ENCODE assay signal across 1 cellular context in the genomic region with DNA sequence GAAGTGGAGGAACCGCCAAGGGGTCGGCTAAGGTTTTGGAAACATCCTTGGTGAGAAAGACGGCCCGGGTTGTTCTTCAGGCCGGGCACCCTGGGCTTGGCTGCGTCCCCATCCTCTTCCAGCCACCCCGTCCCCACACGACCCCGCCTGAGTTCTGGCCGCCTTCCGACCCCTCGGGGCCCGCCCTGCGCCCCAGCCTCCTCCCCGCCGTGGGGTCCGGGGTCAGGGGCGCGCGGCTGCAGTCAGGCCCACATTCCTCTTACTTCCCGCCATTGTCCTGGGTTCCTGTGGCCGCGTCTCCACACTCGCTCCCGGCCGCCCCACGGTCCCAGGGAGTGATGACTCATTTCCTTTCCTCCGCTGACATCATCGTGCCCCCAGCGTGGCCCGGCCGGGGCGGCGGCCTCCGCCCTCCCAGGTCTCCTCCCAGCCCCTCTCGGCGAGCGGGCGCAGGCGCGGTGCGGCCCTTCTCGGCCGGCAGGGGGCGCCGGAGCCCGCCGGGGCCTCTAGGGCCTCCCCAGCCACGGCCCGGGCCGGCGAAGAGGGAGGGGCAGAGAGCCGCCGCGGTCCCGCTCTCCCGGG.
TF ChIP-seq lines count a peak whose summit lies in the region.

No MANE protein-coding gene starts in this region.

TF ChIP-seq in HepG2, 621 proteins besides CTCF, POLR2A, EP300 and RAD21 (continued from another document and continues in another):
- TF ChIP-seq, protein P1, sequence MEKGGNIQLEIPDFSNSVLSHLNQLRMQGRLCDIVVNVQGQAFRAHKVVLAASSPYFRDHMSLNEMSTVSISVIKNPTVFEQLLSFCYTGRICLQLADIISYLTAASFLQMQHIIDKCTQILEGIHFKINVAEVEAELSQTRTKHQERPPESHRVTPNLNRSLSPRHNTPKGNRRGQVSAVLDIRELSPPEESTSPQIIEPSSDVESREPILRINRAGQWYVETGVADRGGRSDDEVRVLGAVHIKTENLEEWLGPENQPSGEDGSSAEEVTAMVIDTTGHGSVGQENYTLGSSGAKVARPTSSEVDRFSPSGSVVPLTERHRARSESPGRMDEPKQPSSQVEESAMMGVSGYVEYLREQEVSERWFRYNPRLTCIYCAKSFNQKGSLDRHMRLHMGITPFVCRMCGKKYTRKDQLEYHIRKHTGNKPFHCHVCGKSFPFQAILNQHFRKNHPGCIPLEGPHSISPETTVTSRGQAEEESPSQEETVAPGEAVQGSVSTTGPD (CRISPR knock-in tag; IDR thresholded peaks at IDR 0.05) = no peak
- peak; percentile 94 for TF ChIP-seq MAZ (IDR thresholded peaks at IDR 0.05; ENCODE audit: borderline replicate concordance, low read depth, low read length)
- TF ChIP-seq MAZ (CRISPR knock-in tag; IDR thresholded peaks at IDR 0.05; ENCODE audit: low read depth) = peak; percentile 68; the same call in 1 of the 2 replicates
- TF ChIP-seq HDAC2 (CRISPR knock-in tag; IDR thresholded peaks at IDR 0.05) = peak; percentile 38; the same call in 1 of the 2 replicates
- no peak for TF ChIP-seq ZFP36 (IDR thresholded peaks at IDR 0.05; ENCODE audit: borderline replicate concordance, low read depth, low read length, partially characterized antibody)
- TF ChIP-seq ZNF775 (CRISPR knock-in tag; IDR thresholded peaks at IDR 0.05; ENCODE audit: borderline replicate concordance) = no peak
- TF ChIP-seq, protein P2, sequence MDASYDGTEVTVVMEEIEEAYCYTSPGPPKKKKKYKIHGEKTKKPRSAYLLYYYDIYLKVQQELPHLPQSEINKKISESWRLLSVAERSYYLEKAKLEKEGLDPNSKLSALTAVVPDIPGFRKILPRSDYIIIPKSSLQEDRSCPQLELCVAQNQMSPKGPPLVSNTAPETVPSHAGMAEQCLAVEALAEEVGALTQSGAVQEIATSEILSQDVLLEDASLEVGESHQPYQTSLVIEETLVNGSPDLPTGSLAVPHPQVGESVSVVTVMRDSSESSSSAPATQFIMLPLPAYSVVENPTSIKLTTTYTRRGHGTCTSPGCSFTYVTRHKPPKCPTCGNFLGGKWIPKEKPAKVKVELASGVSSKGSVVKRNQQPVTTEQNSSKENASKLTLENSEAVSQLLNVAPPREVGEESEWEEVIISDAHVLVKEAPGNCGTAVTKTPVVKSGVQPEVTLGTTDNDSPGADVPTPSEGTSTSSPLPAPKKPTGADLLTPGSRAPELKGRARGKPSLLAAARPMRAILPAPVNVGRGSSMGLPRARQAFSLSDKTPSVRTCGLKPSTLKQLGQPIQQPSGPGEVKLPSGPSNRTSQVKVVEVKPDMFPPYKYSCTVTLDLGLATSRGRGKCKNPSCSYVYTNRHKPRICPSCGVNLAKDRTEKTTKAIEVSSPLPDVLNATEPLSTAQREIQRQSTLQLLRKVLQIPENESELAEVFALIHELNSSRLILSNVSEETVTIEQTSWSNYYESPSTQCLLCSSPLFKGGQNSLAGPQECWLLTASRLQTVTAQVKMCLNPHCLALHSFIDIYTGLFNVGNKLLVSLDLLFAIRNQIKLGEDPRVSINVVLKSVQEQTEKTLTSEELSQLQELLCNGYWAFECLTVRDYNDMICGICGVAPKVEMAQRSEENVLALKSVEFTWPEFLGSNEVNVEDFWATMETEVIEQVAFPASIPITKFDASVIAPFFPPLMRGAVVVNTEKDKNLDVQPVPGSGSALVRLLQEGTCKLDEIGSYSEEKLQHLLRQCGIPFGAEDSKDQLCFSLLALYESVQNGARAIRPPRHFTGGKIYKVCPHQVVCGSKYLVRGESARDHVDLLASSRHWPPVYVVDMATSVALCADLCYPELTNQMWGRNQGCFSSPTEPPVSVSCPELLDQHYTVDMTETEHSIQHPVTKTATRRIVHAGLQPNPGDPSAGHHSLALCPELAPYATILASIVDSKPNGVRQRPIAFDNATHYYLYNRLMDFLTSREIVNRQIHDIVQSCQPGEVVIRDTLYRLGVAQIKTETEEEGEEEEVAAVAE (CRISPR knock-in tag; IDR thresholded peaks at IDR 0.05; ENCODE audit: borderline replicate concordance) = no peak
- TF ChIP-seq ZNF792 (CRISPR knock-in tag; IDR thresholded peaks at IDR 0.05) = no peak
- TF ChIP-seq, protein P3, sequence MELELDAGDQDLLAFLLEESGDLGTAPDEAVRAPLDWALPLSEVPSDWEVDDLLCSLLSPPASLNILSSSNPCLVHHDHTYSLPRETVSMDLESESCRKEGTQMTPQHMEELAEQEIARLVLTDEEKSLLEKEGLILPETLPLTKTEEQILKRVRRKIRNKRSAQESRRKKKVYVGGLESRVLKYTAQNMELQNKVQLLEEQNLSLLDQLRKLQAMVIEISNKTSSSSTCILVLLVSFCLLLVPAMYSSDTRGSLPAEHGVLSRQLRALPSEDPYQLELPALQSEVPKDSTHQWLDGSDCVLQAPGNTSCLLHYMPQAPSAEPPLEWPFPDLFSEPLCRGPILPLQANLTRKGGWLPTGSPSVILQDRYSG (CRISPR knock-in tag; IDR thresholded peaks at IDR 0.05) = no peak
- TF ChIP-seq, protein P4, sequence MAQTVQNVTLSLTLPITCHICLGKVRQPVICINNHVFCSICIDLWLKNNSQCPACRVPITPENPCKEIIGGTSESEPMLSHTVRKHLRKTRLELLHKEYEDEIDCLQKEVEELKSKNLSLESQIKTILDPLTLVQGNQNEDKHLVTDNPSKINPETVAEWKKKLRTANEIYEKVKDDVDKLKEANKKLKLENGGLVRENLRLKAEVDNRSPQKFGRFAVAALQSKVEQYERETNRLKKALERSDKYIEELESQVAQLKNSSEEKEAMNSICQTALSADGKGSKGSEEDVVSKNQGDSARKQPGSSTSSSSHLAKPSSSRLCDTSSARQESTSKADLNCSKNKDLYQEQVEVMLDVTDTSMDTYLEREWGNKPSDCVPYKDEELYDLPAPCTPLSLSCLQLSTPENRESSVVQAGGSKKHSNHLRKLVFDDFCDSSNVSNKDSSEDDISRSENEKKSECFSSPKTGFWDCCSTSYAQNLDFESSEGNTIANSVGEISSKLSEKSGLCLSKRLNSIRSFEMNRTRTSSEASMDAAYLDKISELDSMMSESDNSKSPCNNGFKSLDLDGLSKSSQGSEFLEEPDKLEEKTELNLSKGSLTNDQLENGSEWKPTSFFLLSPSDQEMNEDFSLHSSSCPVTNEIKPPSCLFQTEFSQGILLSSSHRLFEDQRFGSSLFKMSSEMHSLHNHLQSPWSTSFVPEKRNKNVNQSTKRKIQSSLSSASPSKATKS (CRISPR knock-in tag; IDR thresholded peaks at IDR 0.05) = no peak
- TF ChIP-seq, protein P5, sequence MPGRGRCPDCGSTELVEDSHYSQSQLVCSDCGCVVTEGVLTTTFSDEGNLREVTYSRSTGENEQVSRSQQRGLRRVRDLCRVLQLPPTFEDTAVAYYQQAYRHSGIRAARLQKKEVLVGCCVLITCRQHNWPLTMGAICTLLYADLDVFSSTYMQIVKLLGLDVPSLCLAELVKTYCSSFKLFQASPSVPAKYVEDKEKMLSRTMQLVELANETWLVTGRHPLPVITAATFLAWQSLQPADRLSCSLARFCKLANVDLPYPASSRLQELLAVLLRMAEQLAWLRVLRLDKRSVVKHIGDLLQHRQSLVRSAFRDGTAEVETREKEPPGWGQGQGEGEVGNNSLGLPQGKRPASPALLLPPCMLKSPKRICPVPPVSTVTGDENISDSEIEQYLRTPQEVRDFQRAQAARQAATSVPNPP (CRISPR knock-in tag; IDR thresholded peaks at IDR 0.05) = no peak
- no peak for TF ChIP-seq ZNF839 (CRISPR knock-in tag; IDR thresholded peaks at IDR 0.05; ENCODE audit: borderline replicate concordance)
- peak; percentile 83; the same call in 1 of the 2 replicates for TF ChIP-seq HES4 (CRISPR knock-in tag; IDR thresholded peaks at IDR 0.05; ENCODE audit: borderline replicate concordance)
- TF ChIP-seq NR1H2 (CRISPR knock-in tag; IDR thresholded peaks at IDR 0.05; ENCODE audit: borderline replicate concordance, low read depth) = no peak
- no peak for TF ChIP-seq ZNF530 (CRISPR knock-in tag; IDR thresholded peaks at IDR 0.05; ENCODE audit: low read depth)
- peak; percentile 99 for TF ChIP-seq FOSL2 (CRISPR knock-in tag; IDR thresholded peaks at IDR 0.05)
- no peak for TF ChIP-seq ZNF570 (CRISPR knock-in tag; IDR thresholded peaks at IDR 0.05; ENCODE audit: borderline replicate concordance)
- no peak for TF ChIP-seq ZNF720 (CRISPR knock-in tag; IDR thresholded peaks at IDR 0.05)
- TF ChIP-seq ZNF20 (CRISPR knock-in tag; IDR thresholded peaks at IDR 0.05) = no peak
- TF ChIP-seq SETDB1 (CRISPR knock-in tag; IDR thresholded peaks at IDR 0.05; ENCODE audit: borderline replicate concordance) = no peak
- no peak for TF ChIP-seq NFIC (IDR thresholded peaks at IDR 0.05; ENCODE audit: low read length)
- TF ChIP-seq ZNF737 (CRISPR knock-in tag; IDR thresholded peaks at IDR 0.05; ENCODE audit: borderline replicate concordance) = no peak; the same call in 1 of the 2 replicates
- no peak for TF ChIP-seq ZKSCAN5 (CRISPR knock-in tag; IDR thresholded peaks at IDR 0.05)
- no peak for TF ChIP-seq ZNF652 (CRISPR knock-in tag; IDR thresholded peaks at IDR 0.05; ENCODE audit: borderline replicate concordance, low read depth)
- no peak for TF ChIP-seq MIXL1 (CRISPR knock-in tag; IDR thresholded peaks at IDR 0.05)
- no peak for TF ChIP-seq SNAI1 (CRISPR knock-in tag; IDR thresholded peaks at IDR 0.05; ENCODE audit: borderline replicate concordance)
- no peak for TF ChIP-seq GATA4 (IDR thresholded peaks at IDR 0.05; ENCODE audit: borderline replicate concordance, low read depth)
- TF ChIP-seq ERF (CRISPR knock-in tag; IDR thresholded peaks at IDR 0.05) = peak; percentile 31; the same call in 1 of the 2 replicates
- no peak for TF ChIP-seq ZNF772 (CRISPR knock-in tag; IDR thresholded peaks at IDR 0.05)
- TF ChIP-seq JUN (CRISPR knock-in tag; IDR thresholded peaks at IDR 0.05) = peak; percentile 96
- no peak for TF ChIP-seq ZFAT (CRISPR knock-in tag; conservative IDR thresholded peaks at IDR 0.05)
- no peak for TF ChIP-seq PITX1 (CRISPR knock-in tag; IDR thresholded peaks at IDR 0.05)
- peak; percentile 85 for TF ChIP-seq RARA (CRISPR knock-in tag; IDR thresholded peaks at IDR 0.05)
- no peak for TF ChIP-seq ZSCAN22 (CRISPR knock-in tag; IDR thresholded peaks at IDR 0.05)
- TF ChIP-seq SKI (IDR thresholded peaks at IDR 0.05; ENCODE audit: partially characterized antibody) = peak; percentile 75
- no peak for TF ChIP-seq NR2F6 (IDR thresholded peaks at IDR 0.05)
- TF ChIP-seq NR2F6 (CRISPR knock-in tag; IDR thresholded peaks at IDR 0.05) = peak; percentile 66; the same call in 1 of the 2 replicates
- TF ChIP-seq, protein P6, sequence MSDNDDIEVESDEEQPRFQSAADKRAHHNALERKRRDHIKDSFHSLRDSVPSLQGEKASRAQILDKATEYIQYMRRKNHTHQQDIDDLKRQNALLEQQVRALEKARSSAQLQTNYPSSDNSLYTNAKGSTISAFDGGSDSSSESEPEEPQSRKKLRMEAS (IDR thresholded peaks at IDR 0.05) = peak; percentile 58; the same call in 1 of the 2 replicates
- TF ChIP-seq ZMYM3 (CRISPR knock-in tag; IDR thresholded peaks at IDR 0.05) = no peak
- TF ChIP-seq, protein P7, sequence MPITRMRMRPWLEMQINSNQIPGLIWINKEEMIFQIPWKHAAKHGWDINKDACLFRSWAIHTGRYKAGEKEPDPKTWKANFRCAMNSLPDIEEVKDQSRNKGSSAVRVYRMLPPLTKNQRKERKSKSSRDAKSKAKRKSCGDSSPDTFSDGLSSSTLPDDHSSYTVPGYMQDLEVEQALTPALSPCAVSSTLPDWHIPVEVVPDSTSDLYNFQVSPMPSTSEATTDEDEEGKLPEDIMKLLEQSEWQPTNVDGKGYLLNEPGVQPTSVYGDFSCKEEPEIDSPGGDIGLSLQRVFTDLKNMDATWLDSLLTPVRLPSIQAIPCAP (CRISPR knock-in tag; IDR thresholded peaks at IDR 0.05; ENCODE audit: low read depth) = no peak
- TF ChIP-seq RXRB (CRISPR knock-in tag; IDR thresholded peaks at IDR 0.05; ENCODE audit: borderline replicate concordance) = peak; percentile 61; the same call in 1 of the 2 replicates
- peak; percentile 85; the same call in 1 of the 3 replicates for TF ChIP-seq MXI1 (IDR thresholded peaks at IDR 0.05; ENCODE audit: borderline replicate concordance, low read depth, low read length)
- TF ChIP-seq ZNF510 (CRISPR knock-in tag; IDR thresholded peaks at IDR 0.05; ENCODE audit: low read depth) = no peak
- TF ChIP-seq ZNF496 (CRISPR knock-in tag; IDR thresholded peaks at IDR 0.05; ENCODE audit: insufficient replicate concordance) = no peak
- no peak for TF ChIP-seq RBAK (CRISPR knock-in tag; IDR thresholded peaks at IDR 0.05)
- TF ChIP-seq, protein P8, sequence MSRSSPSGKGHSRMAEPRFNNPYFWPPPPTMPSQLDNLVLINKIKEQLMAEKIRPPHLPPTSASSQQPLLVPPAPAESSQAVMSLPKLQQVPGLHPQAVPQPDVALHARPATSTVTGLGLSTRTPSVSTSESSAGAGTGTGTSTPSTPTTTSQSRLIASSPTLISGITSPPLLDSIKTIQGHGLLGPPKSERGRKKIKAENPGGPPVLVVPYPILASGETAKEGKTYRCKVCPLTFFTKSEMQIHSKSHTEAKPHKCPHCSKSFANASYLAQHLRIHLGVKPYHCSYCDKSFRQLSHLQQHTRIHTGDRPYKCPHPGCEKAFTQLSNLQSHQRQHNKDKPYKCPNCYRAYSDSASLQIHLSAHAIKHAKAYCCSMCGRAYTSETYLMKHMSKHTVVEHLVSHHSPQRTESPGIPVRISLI (CRISPR knock-in tag; IDR thresholded peaks at IDR 0.05; ENCODE audit: borderline replicate concordance) = peak; percentile 9; the same call in 1 of the 2 replicates
- TF ChIP-seq ZNF136 (CRISPR knock-in tag; IDR thresholded peaks at IDR 0.05; ENCODE audit: low read depth) = no peak
- TF ChIP-seq ZNF552 (CRISPR knock-in tag; IDR thresholded peaks at IDR 0.05; ENCODE audit: borderline replicate concordance) = no peak
- no peak for TF ChIP-seq TP53 (CRISPR knock-in tag; conservative IDR thresholded peaks at IDR 0.05)
- no peak for TF ChIP-seq DPF2 (CRISPR knock-in tag; IDR thresholded peaks at IDR 0.05; ENCODE audit: borderline replicate concordance, low read depth)
- no peak for TF ChIP-seq FOXC1 (CRISPR knock-in tag; IDR thresholded peaks at IDR 0.05; ENCODE audit: borderline replicate concordance)
- peak; percentile 48; the same call in 1 of the 2 replicates for TF ChIP-seq ZKSCAN8 (CRISPR knock-in tag; IDR thresholded peaks at IDR 0.05; ENCODE audit: borderline replicate concordance)
- TF ChIP-seq KMT2A (CRISPR knock-in tag; IDR thresholded peaks at IDR 0.05) = no peak
- TF ChIP-seq, protein P9, sequence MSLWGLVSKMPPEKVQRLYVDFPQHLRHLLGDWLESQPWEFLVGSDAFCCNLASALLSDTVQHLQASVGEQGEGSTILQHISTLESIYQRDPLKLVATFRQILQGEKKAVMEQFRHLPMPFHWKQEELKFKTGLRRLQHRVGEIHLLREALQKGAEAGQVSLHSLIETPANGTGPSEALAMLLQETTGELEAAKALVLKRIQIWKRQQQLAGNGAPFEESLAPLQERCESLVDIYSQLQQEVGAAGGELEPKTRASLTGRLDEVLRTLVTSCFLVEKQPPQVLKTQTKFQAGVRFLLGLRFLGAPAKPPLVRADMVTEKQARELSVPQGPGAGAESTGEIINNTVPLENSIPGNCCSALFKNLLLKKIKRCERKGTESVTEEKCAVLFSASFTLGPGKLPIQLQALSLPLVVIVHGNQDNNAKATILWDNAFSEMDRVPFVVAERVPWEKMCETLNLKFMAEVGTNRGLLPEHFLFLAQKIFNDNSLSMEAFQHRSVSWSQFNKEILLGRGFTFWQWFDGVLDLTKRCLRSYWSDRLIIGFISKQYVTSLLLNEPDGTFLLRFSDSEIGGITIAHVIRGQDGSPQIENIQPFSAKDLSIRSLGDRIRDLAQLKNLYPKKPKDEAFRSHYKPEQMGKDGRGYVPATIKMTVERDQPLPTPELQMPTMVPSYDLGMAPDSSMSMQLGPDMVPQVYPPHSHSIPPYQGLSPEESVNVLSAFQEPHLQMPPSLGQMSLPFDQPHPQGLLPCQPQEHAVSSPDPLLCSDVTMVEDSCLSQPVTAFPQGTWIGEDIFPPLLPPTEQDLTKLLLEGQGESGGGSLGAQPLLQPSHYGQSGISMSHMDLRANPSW (CRISPR knock-in tag; IDR thresholded peaks at IDR 0.05; ENCODE audit: borderline replicate concordance) = no peak
- no peak for TF ChIP-seq ZBTB42 (CRISPR knock-in tag; IDR thresholded peaks at IDR 0.05)
